Comparison of ENCODE assay signal across 16 cellular contexts in genomic region chr3:157786216-157786615, GRCh38.
DNase-seq lines count a peak whose midpoint lies in the region; ATAC-seq and TF ChIP-seq lines count a peak whose summit lies in the region.
"Had no signal": no experiment of that assay in that cellular context is flagged by ENCODE, and none has a peak within 500 bp of the region (broad histone marks: within the 10 kb centered on the region; RNA-seq: fewer than 3 reads in every experiment).

No MANE protein-coding gene starts in this region.

- peak; percentile 11 for DNase-seq in ACHN
- peak; percentile 49 for DNase-seq in HS-27A (ENCODE audit: low read depth)
- DNase-seq in astrocyte of the spinal cord (ENCODE audit: low read depth, low spot score), result peak; percentile 82
- DNase-seq in kidney glomerular epithelial cell (lab: John Stamatoyannopoulos, UW), result peak; percentile 19
- DNase-seq: activated CD4-positive, alpha-beta T cell treated with anti-CD3 and anti-CD28 coated beads for 4 hours; AML-193; DND-41; foreskin melanocyte; Karpas-422; NCI-H2081 treated with DMSO at 0.1 percent for 48 hours; stimulated activated CD4-positive, alpha-beta T cell treated with anti-CD3 and anti-CD28 coated beads, Interleukin-12 subunit alpha, Interleukin-12 subunit beta, amount 100 ng/mL, for 4 hours; T-cell had no signal

- in situ Hi-C loops in ACHN (cut with HindIII; ENCODE audit: low pct_ligation_motif_present, low pct_unique_long_range_greater_than_20kb, low sequenced_read_pairs), result no loop called here
- in situ Hi-C loops in astrocyte of the spinal cord (cut with HindIII; ENCODE audit: low sequenced_read_pairs), result no loop called here

- no peak for ATAC-seq in GM18520 (IDR thresholded peaks at IDR 0.05; ENCODE audit: unreplicated experiment)
- no peak for ATAC-seq in GM19395 (IDR thresholded peaks at IDR 0.05; ENCODE audit: unreplicated experiment)
- no peak for ATAC-seq in HG03175 (IDR thresholded peaks at IDR 0.05; ENCODE audit: unreplicated experiment)
- no peak for ATAC-seq in GM21423 (IDR thresholded peaks at IDR 0.05; ENCODE audit: unreplicated experiment)
- ATAC-seq: T-cell had no signal

- no peak for TF ChIP-seq CTCF in astrocyte of the spinal cord (IDR thresholded peaks at IDR 0.05; ENCODE audit: low read depth, low read length)

- no peak overlapping the region for H3K4me3 ChIP-seq in astrocyte of the spinal cord (ENCODE audit: low read depth, low read length)

Comparison
In these comparisons a context has a peak if more than half of its experiments do, and no peak if none do; other contexts are left out.
1. DNase-seq: peak in every context shown above with its lines; median percentile 82 in astrocyte of the spinal cord; 49 in HS-27A; 19 in kidney glomerular epithelial cell; 11 in ACHN.